Comparison of ENCODE assay signal across 25 cellular contexts in genomic region chr12:72276212-72276865, GRCh38. TPM values are rescaled to one million over a fixed set of nuclear protein-coding genes. Genes with fewer than 3 reads are reported as not detected.
DNase-seq lines count a peak whose midpoint lies in the region; ATAC-seq, FAIRE-seq and TF ChIP-seq lines count a peak whose summit lies in the region.
"Had no signal": no experiment of that assay in that cellular context is flagged by ENCODE, and none has a peak within 500 bp of the region (broad histone marks: within the 10 kb centered on the region; RNA-seq: fewer than 3 reads in every experiment).

No MANE protein-coding gene starts in this region.

- TF ChIP-seq CTCF in right atrium auricular region (IDR thresholded peaks at IDR 0.05) (no peak), WI38 (IDR thresholded peaks at IDR 0.05; ENCODE audit: low read depth, low read length) (no peak), kidney (IDR thresholded peaks at IDR 0.05; ENCODE audit: borderline replicate concordance, extremely low read depth, insufficient read depth) (no peak)

- H3K36me3 ChIP-seq in right atrium auricular region (no peaks in the 10 kb centered on the region), kidney (ENCODE audit: control insufficient read depth in 1 of 2, insufficient read depth in 2 of 2, low read length in 2 of 2) (no peaks in the 10 kb centered on the region)

- H3K27me3 ChIP-seq in right cardiac atrium (ENCODE audit: control insufficient read depth, insufficient read depth) (no peaks in the 10 kb centered on the region), right atrium auricular region (peaks cover 10 to 14% of the 10 kb centered on the region in 2 donors)

- peak overlapping the region in 1 of 2 donors; percentile 57 for H3K9ac ChIP-seq in kidney (ENCODE audit: low read length in 2 of 2)

- no peak overlapping the region for H3K4me3 Mint-ChIP-seq in activated CD8-positive, alpha-beta T cell treated with anti-CD3 and anti-CD28 coated beads, Interleukin-2, amount 10 ng/mL, durations not matched to agents 7 days and 5 days
- H3K4me3 Mint-ChIP-seq: activated B cell treated with CpG ODN at 0.5 μM for 24 hours; CD14-positive monocyte; central memory CD8-positive, alpha-beta T cell; memory B cell; T-helper 2 cell treated with Interferon-gamma antibody and Interleukin-4, amounts not matched to agents 5 μg/mL and 100 μg/mL, for 36 hours had no signal

- H3K27me3 Mint-ChIP-seq in activated CD8-positive, alpha-beta T cell treated with anti-CD3 and anti-CD28 coated beads, Interleukin-2, amount 10 ng/mL, durations not matched to agents 7 days and 5 days (ENCODE audit: low read depth): peaks cover 27% of the 10 kb centered on the region

- H3K4me1 Mint-ChIP-seq in activated CD8-positive, alpha-beta T cell treated with anti-CD3 and anti-CD28 coated beads, Interleukin-2, amount 10 ng/mL, durations not matched to agents 7 days and 5 days (ENCODE audit: low read depth): peaks cover 6% of the 10 kb centered on the region
- H3K4me1 Mint-ChIP-seq: central memory CD8-positive, alpha-beta T cell; memory B cell had no signal

- peaks cover 2% of the 10 kb centered on the region for H3K4me1 ChIP-seq in right cardiac atrium (ENCODE audit: control insufficient read depth, insufficient read depth, low read length)
- H3K4me1 ChIP-seq in right atrium auricular region: peaks cover 0 to 25% of the 10 kb centered on the region in 2 donors
- H3K4me1 ChIP-seq in kidney (ENCODE audit: control insufficient read depth in 1 of 2, insufficient read depth in 1 of 2, low read depth in 1 of 2, low read length in 2 of 2): peaks cover 17 to 19% of the 10 kb centered on the region in 2 donors

- H3K9me3 ChIP-seq in right cardiac atrium (ENCODE audit: control insufficient read depth, low read length) (no peaks in the 10 kb centered on the region), right atrium auricular region (no peaks in the 10 kb centered on the region), kidney (ENCODE audit: control insufficient read depth in 1 of 2, low read length in 2 of 2) (no peaks in the 10 kb centered on the region)

- DNase-seq in right cardiac atrium (no peak), right atrium auricular region (ENCODE audit: low spot score) (no peak), kidney (no peak), SW480 (ENCODE audit: low spot score) (no peak), NCI-H345 treated with DMSO at 0.1 percent for 48 hours (lab: John Stamatoyannopoulos, UW; ENCODE audit: unreplicated experiment) (no peak)
- DNase-seq in activated CD8-positive, alpha-beta T cell treated with anti-CD3 and anti-CD28 coated beads, Interleukin-2, amount 10 ng/mL, durations not matched to agents 7 days and 5 days: no peak
- DNase-seq: ACHN; activated B cell treated with CpG ODN at 0.5 μM for 24 hours; activated CD4-positive, alpha-beta T cell treated with anti-CD3 and anti-CD28 coated beads, Interleukin-2, amount 50 U/mL, for 48 hours; activated T-cell treated with anti-CD3 and anti-CD28 coated beads for 4 hours; amniotic stem cell; DMS53; NCI-H1417 treated with DMSO at 0.1 percent for 48 hours; NCI-H2107; NCI-H774 had no signal

- intact Hi-C loops in right cardiac atrium (cut with DNase I): no loop called here
- intact Hi-C loops in kidney (cut with DNase I): no loop called here

- H3K27ac ChIP-seq in right cardiac atrium (ENCODE audit: low read length) (no peak overlapping the region), right atrium auricular region (no peak overlapping the region), kidney (ENCODE audit: low read depth in 2 of 2, low read length in 2 of 2) (peak overlapping the region; percentile 63 to 69)
- H3K27ac ChIP-seq: epithelial cell of prostate had no signal

- H3K4me3 ChIP-seq in right cardiac atrium (ENCODE audit: low read length) (peak overlapping the region; percentile 4), right atrium auricular region (no peak overlapping the region), WI38 (ENCODE audit: low read depth, low read length) (peak overlapping the region; percentile 73), kidney (ENCODE audit: low read length in 2 of 2) (peak overlapping the region; percentile 57 to 81)

- CTCF ChIA-PET in activated CD8-positive, alpha-beta T cell treated with anti-CD3 and anti-CD28 coated beads, Interleukin-2, amount 10 ng/mL, durations not matched to agents 7 days and 5 days (lab: Charles Lee): no interaction called here

- peaks cover 4% of the 10 kb centered on the region for H3K36me3 Mint-ChIP-seq in activated CD8-positive, alpha-beta T cell treated with anti-CD3 and anti-CD28 coated beads, Interleukin-2, amount 10 ng/mL, durations not matched to agents 7 days and 5 days (ENCODE audit: low read depth)
- H3K36me3 Mint-ChIP-seq: memory B cell had no signal

- H3K27ac Mint-ChIP-seq in activated CD8-positive, alpha-beta T cell treated with anti-CD3 and anti-CD28 coated beads, Interleukin-2, amount 10 ng/mL, durations not matched to agents 7 days and 5 days: no peak overlapping the region
- H3K27ac Mint-ChIP-seq: activated B cell treated with CpG ODN at 0.5 μM for 24 hours; CD14-positive monocyte; memory B cell; T-helper 2 cell treated with Interferon-gamma antibody and Interleukin-4, amounts not matched to agents 5 μg/mL and 100 μg/mL, for 36 hours had no signal

- POLR2A ChIA-PET in activated CD8-positive, alpha-beta T cell treated with anti-CD3 and anti-CD28 coated beads, Interleukin-2, amount 10 ng/mL, durations not matched to agents 7 days and 5 days (lab: Charles Lee): no interaction called here

- peak; percentile 3 for FAIRE-seq in kidney (lab: Jason Lieb, UNC)
- FAIRE-seq: frontal cortex, keratinocyte had no signal

- 74% methylated on average over 3 of the region's 3 CpGs for WGBS in right cardiac atrium

- H3K9me3 Mint-ChIP-seq in activated CD8-positive, alpha-beta T cell treated with anti-CD3 and anti-CD28 coated beads, Interleukin-2, amount 10 ng/mL, durations not matched to agents 7 days and 5 days (ENCODE audit: insufficient read depth): no peaks in the 10 kb centered on the region
- H3K9me3 Mint-ChIP-seq: activated B cell treated with CpG ODN at 0.5 μM for 24 hours; central memory CD8-positive, alpha-beta T cell; memory B cell; T-helper 2 cell treated with Interferon-gamma antibody and Interleukin-4, amounts not matched to agents 5 μg/mL and 100 μg/mL, for 36 hours had no signal

- ATAC-seq in right cardiac atrium (no peak), HG03196 (IDR thresholded peaks at IDR 0.05; ENCODE audit: unreplicated experiment) (no peak)
- no peak for ATAC-seq in activated CD8-positive, alpha-beta T cell treated with anti-CD3 and anti-CD28 coated beads, Interleukin-2, amount 10 ng/mL, durations not matched to agents 7 days and 5 days
- ATAC-seq: sciatic nerve had no signal

RNA-seq across cellular contexts. Expression of gene TRHDE, which starts 4.2 kb away (rescaled TPM):
- total RNA-seq in right cardiac atrium: 1 to 10 TPM; 3.5 to 7.0 (median 4.2) TPM
- 0.57 TPM for polyA plus RNA-seq in right cardiac atrium
- 1 to 10 TPM in 1 of 2 donors, under 1 TPM in 1; 0.37 to 3.4 TPM for total RNA-seq in right atrium auricular region
- total RNA-seq in kidney: 18.6 TPM
- polyA plus RNA-seq in kidney (ENCODE audit: insufficient read depth, low read depth, low replicate concordance): 1.6 TPM
- not detected for total RNA-seq in activated CD8-positive, alpha-beta T cell treated with anti-CD3 and anti-CD28 coated beads, Interleukin-2, amount 10 ng/mL, durations not matched to agents 7 days and 5 days
- total RNA-seq: activated B cell treated with CpG ODN at 0.5 μM for 24 hours had no signal
- polyA plus RNA-seq: CD14-positive monocyte had no signal

Comparison
In these comparisons a context has a peak if more than half of its experiments do, and no peak if none do; other contexts are left out.
1. H3K4me3 ChIP-seq: peak in right cardiac atrium (single experiment), WI38 (single experiment) and kidney (2 of 2); none in right atrium auricular region (0 of 2).
2. H3K27ac ChIP-seq: peak in kidney (2 of 2); none in right cardiac atrium (single experiment) and right atrium auricular region (0 of 2).